ENCODE assay signal across 27 cellular contexts in the genomic region with DNA sequence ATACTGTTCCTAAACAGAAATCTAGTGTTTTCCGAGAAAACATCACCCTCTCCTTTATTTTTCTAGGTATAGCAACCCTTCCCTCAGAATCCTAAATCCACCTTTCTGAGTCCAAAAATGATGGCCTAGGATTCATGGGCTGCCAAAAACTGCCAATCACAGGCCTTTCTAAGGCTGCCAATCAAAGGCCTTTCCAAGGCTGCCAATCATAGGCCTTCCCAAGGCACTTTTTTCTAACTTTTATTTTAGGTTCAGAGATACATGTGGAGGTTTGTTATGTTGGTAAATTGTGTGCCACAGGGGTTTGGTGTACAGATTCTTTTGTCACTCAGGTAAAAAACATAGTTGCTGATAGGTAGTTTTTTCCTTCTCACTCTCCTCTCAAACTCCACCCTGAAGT.
"Had no signal": no experiment of that assay in that cellular context is flagged by ENCODE, and none has a peak within 500 bp of the region (broad histone marks: within the 10 kb centered on the region; RNA-seq: fewer than 3 reads in every experiment).

No MANE protein-coding gene starts in this region.

- ATAC-seq: effector memory CD8-positive, alpha-beta T cell; esophagus mucosa; foreskin keratinocyte; gastrocnemius medialis; gastroesophageal sphincter; heart left ventricle had no signal

- H3K4me3 ChIP-seq: colonic mucosa, coronary artery, dorsolateral prefrontal cortex, esophagus muscularis mucosa, esophagus squamous epithelium, gastrocnemius medialis, gastroesophageal sphincter, heart left ventricle had no signal

- H3K36me3 ChIP-seq: colonic mucosa, esophagus muscularis mucosa, esophagus squamous epithelium, gastrocnemius medialis, gastroesophageal sphincter, heart left ventricle had no signal

- DNase-seq: colonic mucosa; cortex of kidney; dermis blood vessel endothelial cell; dorsolateral prefrontal cortex; effector CD4-positive, alpha-beta T cell; effector CD8-positive, alpha-beta T cell; effector memory CD4-positive, alpha-beta T cell; effector memory CD8-positive, alpha-beta T cell; endodermal cell; erythroblast; esophagus squamous epithelium; foreskin fibroblast; foreskin keratinocyte; foreskin melanocyte; gastrocnemius medialis; glutamatergic neuron; head of caudate nucleus; heart left ventricle had no signal

- FAIRE-seq: colon, endometrium, endothelial cell of umbilical vein, frontal cortex had no signal

- H3K27me3 ChIP-seq: colonic mucosa, dorsolateral prefrontal cortex, esophagus muscularis mucosa, esophagus squamous epithelium, foreskin keratinocyte, gastrocnemius medialis, gastroesophageal sphincter, heart left ventricle had no signal

- H3K27ac ChIP-seq: colonic mucosa, coronary artery, dorsolateral prefrontal cortex, epithelial cell of prostate, esophagus muscularis mucosa, esophagus squamous epithelium, foreskin keratinocyte, gastrocnemius medialis, gastroesophageal sphincter, heart left ventricle had no signal

- H3K9me3 ChIP-seq: colonic mucosa, esophagus muscularis mucosa, esophagus squamous epithelium, gastrocnemius medialis, gastroesophageal sphincter, heart left ventricle had no signal

- H3K4me1 ChIP-seq: colonic mucosa, esophagus squamous epithelium, foreskin keratinocyte, gastrocnemius medialis, heart left ventricle had no signal
